In genomic region chr17:56076980-56077379, GRCh38 we compare ENCODE assay signal across 16 cellular contexts.
DNase-seq lines count a peak whose midpoint lies in the region; ATAC-seq and TF ChIP-seq lines count a peak whose summit lies in the region.
"Had no signal": no experiment of that assay in that cellular context is flagged by ENCODE, and none has a peak within 500 bp of the region (broad histone marks: within the 10 kb centered on the region; RNA-seq: fewer than 3 reads in every experiment).

No MANE protein-coding gene starts in this region.

- H3K9me3 ChIP-seq in HEK293 (ENCODE audit: control insufficient read depth, insufficient read depth, low read depth, low read length) (peaks cover 2% of the 10 kb centered on the region), hepatocyte (ENCODE audit: low read depth) (no peaks in the 10 kb centered on the region), heart right ventricle (peaks cover 0 to 12% (median 0%) of the 10 kb centered on the region in 11 donors)

- H4K20me1 ChIP-seq in hepatocyte (ENCODE audit: insufficient read depth, poor library complexity, severe bottlenecking): no peaks in the 10 kb centered on the region
- H4K20me1 ChIP-seq: BLaER1 treated with 17β-estradiol and CSF1 and Interleukin-3, amounts not matched to agents 10 nM and 100 nM had no signal

- H3K4me1 ChIP-seq in HEK293 (ENCODE audit: control insufficient read depth, insufficient read depth, low read length) (no peaks in the 10 kb centered on the region), hepatocyte (ENCODE audit: insufficient read depth) (no peaks in the 10 kb centered on the region), heart right ventricle (no peaks in the 10 kb centered on the region)
- H3K4me1 ChIP-seq: BLaER1 treated with 17β-estradiol and CSF1 and Interleukin-3, amounts not matched to agents 10 nM and 100 nM; Caco-2 had no signal

- POLR2A ChIA-PET in HEK293 (lab: Yijun Ruan, JAX): no interaction called here
- POLR2A ChIA-PET in naive thymus-derived CD8-positive, alpha-beta T cell (lab: Charles Lee): interaction anchor here (0.5 kb wide), 1 partner anchor 357 kb away, joined by 4 read pairs; no protein-coding TSS in a partner anchor

- no peak for ATAC-seq in naive thymus-derived CD8-positive, alpha-beta T cell
- ATAC-seq in heart right ventricle: no peak
- ATAC-seq: CD8-positive, alpha-beta T cell had no signal

- no peak overlapping the region for H2AFZ ChIP-seq in hepatocyte

- no peak overlapping the region for H3K27ac Mint-ChIP-seq in naive thymus-derived CD8-positive, alpha-beta T cell
- H3K27ac Mint-ChIP-seq: B cell; CD4-positive, alpha-beta T cell; CD8-positive, alpha-beta T cell had no signal

- H3K79me2 ChIP-seq in hepatocyte: no peaks in the 10 kb centered on the region

- no peak overlapping the region for H3K4me3 Mint-ChIP-seq in naive thymus-derived CD8-positive, alpha-beta T cell
- H3K4me3 Mint-ChIP-seq: B cell; CD4-positive, alpha-beta T cell; CD8-positive, alpha-beta T cell had no signal

- H3K4me3 ChIP-seq in HEK293 (ENCODE audit: low read depth, low read length) (no peak overlapping the region), hepatocyte (no peak overlapping the region), heart right ventricle (no peak overlapping the region)
- H3K4me3 ChIP-seq: BLaER1 treated with 17β-estradiol and CSF1 and Interleukin-3, amounts not matched to agents 10 nM and 100 nM had no signal

- H3K9me2 ChIP-seq in hepatocyte (replicated peaks; ENCODE audit: insufficient read depth): no peaks in the 10 kb centered on the region

- H3K27ac ChIP-seq in HEK293 (ENCODE audit: extremely low read depth, low read depth, low read length): no peak overlapping the region
- no peak overlapping the region for H3K27ac ChIP-seq in hepatocyte
- no peak overlapping the region for H3K27ac ChIP-seq in heart right ventricle
- H3K27ac ChIP-seq: BLaER1 treated with 17β-estradiol and CSF1 and Interleukin-3, amounts not matched to agents 10 nM and 100 nM; C4-2B had no signal

- no peaks in the 10 kb centered on the region for H3K27me3 ChIP-seq in hepatocyte
- peaks cover 0 to 2% (median 0%) of the 10 kb centered on the region in 7 donors for H3K27me3 ChIP-seq in heart right ventricle
- H3K27me3 ChIP-seq: BLaER1 treated with 17β-estradiol and CSF1 and Interleukin-3, amounts not matched to agents 10 nM and 100 nM had no signal

- H3K4me2 ChIP-seq in hepatocyte: no peak overlapping the region
- H3K4me2 ChIP-seq: BLaER1 treated with 17β-estradiol and CSF1 and Interleukin-3, amounts not matched to agents 10 nM and 100 nM had no signal

- peaks cover 0 to 16% (median 6%) of the 10 kb centered on the region in 9 donors for H3K9me3 Mint-ChIP-seq in naive thymus-derived CD8-positive, alpha-beta T cell
- H3K9me3 Mint-ChIP-seq: CD4-positive, alpha-beta T cell had no signal

- peaks cover 0 to 12% (median 0%) of the 10 kb centered on the region in 3 donors for H3K36me3 Mint-ChIP-seq in naive thymus-derived CD8-positive, alpha-beta T cell
- H3K36me3 Mint-ChIP-seq: CD8-positive, alpha-beta T cell had no signal

- DNase-seq in hepatocyte (ENCODE audit: low spot score): peak; percentile 0
- DNase-seq in stimulated activated CD8-positive, alpha-beta memory T cell treated with anti-CD3 and anti-CD28 coated beads, Interleukin-4, amount 100 ng/mL, for 48 hours: no peak
- no peak for DNase-seq in naive thymus-derived CD8-positive, alpha-beta T cell
- DNase-seq in heart right ventricle: no peak
- DNase-seq: 8988T; AML-193; Caco-2; Calu3; CD4-positive, alpha-beta T cell; CD8-positive, alpha-beta T cell; DMS79 treated with DMSO at 0.1 percent for 48 hours; GF-D8 had no signal

- H3K4me1 Mint-ChIP-seq in naive thymus-derived CD8-positive, alpha-beta T cell: peaks cover 0 to 4% (median 0%) of the 10 kb centered on the region in 4 donors
- H3K4me1 Mint-ChIP-seq: B cell had no signal

- intact Hi-C loops in heart right ventricle (cut with DNase I): no loop called here

- H3K27me3 Mint-ChIP-seq in naive thymus-derived CD8-positive, alpha-beta T cell: peaks cover 0 to 9% (median 1%) of the 10 kb centered on the region in 5 donors
- H3K27me3 Mint-ChIP-seq: B cell; CD4-positive, alpha-beta T cell had no signal

- no peak for TF ChIP-seq CTCF in HEK293 (tag by site-specific recombination; IDR thresholded peaks at IDR 0.05)
- no peak for TF ChIP-seq CTCF in hepatocyte (IDR thresholded peaks at IDR 0.05; ENCODE audit: poor library complexity)
- no peak for TF ChIP-seq CTCF in heart right ventricle (IDR thresholded peaks at IDR 0.05)

- CTCF ChIA-PET in HEK293 (lab: Yijun Ruan, JAX): interaction anchor here (0.5 kb wide), 1 partner anchor 13 kb away, joined by 3 read pairs; no protein-coding TSS in a partner anchor

- H3K36me3 ChIP-seq in HEK293 (ENCODE audit: control insufficient read depth in 2 of 2, insufficient read depth in 1 of 2, low read length in 2 of 2) (no peaks in the 10 kb centered on the region), hepatocyte (replicated peaks; ENCODE audit: insufficient read depth, low read depth) (no peaks in the 10 kb centered on the region), heart right ventricle (no peaks in the 10 kb centered on the region)
- H3K36me3 ChIP-seq: BLaER1 treated with 17β-estradiol and CSF1 and Interleukin-3, amounts not matched to agents 10 nM and 100 nM had no signal

TF ChIP-seq in HEK293, 187 proteins besides CTCF, POLR2A, EP300 and RAD21:
- peak; percentile 47; the same call in 1 of the 2 replicates for TF ChIP-seq REST (tag by site-specific recombination; IDR thresholded peaks at IDR 0.05)
- no peak for TF ChIP-seq SP3 (tag by site-specific recombination; IDR thresholded peaks at IDR 0.05)
